Comparison of ENCODE assay signal across 20 cellular contexts in genomic region chr2:69682525-69682924, GRCh38. TPM values are rescaled to one million over a fixed set of nuclear protein-coding genes. Genes with fewer than 3 reads are reported as not detected.
A peak's percentile ranks its signal among the peaks of the same experiment; 100 is the strongest.
DNase-seq lines count a peak whose midpoint lies in the region; ATAC-seq and TF ChIP-seq lines count a peak whose summit lies in the region.
"Had no signal": no experiment of that assay in that cellular context is flagged by ENCODE, and none has a peak within 500 bp of the region (broad histone marks: within the 10 kb centered on the region; RNA-seq: fewer than 3 reads in every experiment).

No MANE protein-coding gene starts in this region.

- ATAC-seq in GM21529 (IDR thresholded peaks at IDR 0.05; ENCODE audit: unreplicated experiment) = no peak
- ATAC-seq in naive thymus-derived CD8-positive, alpha-beta T cell = no peak
- ATAC-seq: T-helper 17 cell had no signal

- peaks cover 39 to 65% (median 59%) of the 10 kb centered on the region in 4 donors for H3K4me1 Mint-ChIP-seq in naive thymus-derived CD8-positive, alpha-beta T cell

- peaks cover 0 to 3% (median 0%) of the 10 kb centered on the region in 3 donors for H3K36me3 Mint-ChIP-seq in naive thymus-derived CD8-positive, alpha-beta T cell
- H3K36me3 Mint-ChIP-seq: brain had no signal

- no peaks in the 10 kb centered on the region for H3K9me2 ChIP-seq in hepatocyte (replicated peaks; ENCODE audit: insufficient read depth)

- H2AFZ ChIP-seq in hepatocyte = no peak overlapping the region

- DNase-seq in SK-MEL-5 (ENCODE audit: low read depth, low spot score) (peak; percentile 32), hepatocyte (ENCODE audit: low spot score) (no peak), NCI-H748 treated with DMSO at 0.1 percent for 48 hours (lab: John Stamatoyannopoulos, UW) (no peak)
- DNase-seq in naive thymus-derived CD8-positive, alpha-beta T cell = no peak
- DNase-seq: activated CD8-positive, alpha-beta memory T cell treated with anti-CD3 and anti-CD28 coated beads, Interleukin-2, amount 50 U/mL, for 48 hours; activated effector memory CD4-positive, alpha-beta T cell treated with Interleukin-2 at 50 U/mL for 16 hours; CD4-positive, alpha-beta memory T cell; hypothalamus; NCI-H1417; NCI-H446 treated with DMSO at 0.1 percent for 48 hours; NK-92 treated with Interleukin-12 subunit alpha and Interleukin-12 subunit beta, amount 100 ng/mL, for 24 hours; sigmoid colon; T-helper 17 cell had no signal

- 68% methylated on average over 1 of the region's 1 CpG for whole genome bisulfite sequencing in hepatocyte (ENCODE audit: low lambda C conversion rate, missing lambda C conversion rate)

- H3K79me2 ChIP-seq in hepatocyte = no peaks in the 10 kb centered on the region

- peak overlapping the region in 3 of 10 donors; percentile 86 to 92 (median 88) for H3K27ac Mint-ChIP-seq in naive thymus-derived CD8-positive, alpha-beta T cell

- H3K36me3 ChIP-seq in BLaER1 treated with 17β-estradiol and CSF1 and Interleukin-3, amounts not matched to agents 10 nM and 100 nM = no peaks in the 10 kb centered on the region
- no peaks in the 10 kb centered on the region for H3K36me3 ChIP-seq in hepatocyte (replicated peaks; ENCODE audit: insufficient read depth, low read depth)
- H3K36me3 ChIP-seq: pancreas, sigmoid colon, thyroid gland had no signal

- H3K4me1 ChIP-seq in BLaER1 treated with 17β-estradiol and CSF1 and Interleukin-3, amounts not matched to agents 10 nM and 100 nM = peaks cover 10 to 56% (median 31%) of the 10 kb centered on the region in 10 experiments
- H3K4me1 ChIP-seq in hepatocyte (ENCODE audit: insufficient read depth) = peaks cover 16% of the 10 kb centered on the region

- peaks cover 0 to 3% (median 0%) of the 10 kb centered on the region in 9 donors for H3K9me3 Mint-ChIP-seq in naive thymus-derived CD8-positive, alpha-beta T cell
- H3K9me3 Mint-ChIP-seq: brain; CD4-positive, alpha-beta memory T cell; stimulated activated naive CD8-positive, alpha-beta T cell treated with anti-CD3 and anti-CD28 coated beads, Interleukin-15, Interleukin-2, amounts not matched to agents 100 ng/mL and 50 ng/mL, for 24 hours had no signal

- no peaks in the 10 kb centered on the region for H4K20me1 ChIP-seq in BLaER1 treated with 17β-estradiol and CSF1 and Interleukin-3, amounts not matched to agents 10 nM and 100 nM
- H4K20me1 ChIP-seq in hepatocyte (ENCODE audit: insufficient read depth, poor library complexity, severe bottlenecking) = no peaks in the 10 kb centered on the region

- H3K27ac ChIP-seq in 22Rv1 (peak overlapping the region; percentile 97), hepatocyte (peak overlapping the region; percentile 51)
- no peak overlapping the region; a peak in 1 of 22 replicates for H3K27ac ChIP-seq in BLaER1 treated with 17β-estradiol and CSF1 and Interleukin-3, amounts not matched to agents 10 nM and 100 nM

- in situ Hi-C loops in SK-MEL-5 (cut with HindIII; ENCODE audit: low pct_unique_long_range_greater_than_20kb, low sequenced_read_pairs) = no loop called here

- H3K9me3 ChIP-seq in BLaER1 treated with 17β-estradiol and CSF1 and Interleukin-3, amounts not matched to agents 10 nM and 100 nM (replicated peaks in 1 of 11) = no peaks in the 10 kb centered on the region; a peak in 1 of 22 replicates
- H3K9me3 ChIP-seq in hepatocyte (ENCODE audit: low read depth) = no peaks in the 10 kb centered on the region
- H3K9me3 ChIP-seq: pancreas, sigmoid colon, thyroid gland had no signal

- no peaks in the 10 kb centered on the region for H3K27me3 ChIP-seq in BLaER1 treated with 17β-estradiol and CSF1 and Interleukin-3, amounts not matched to agents 10 nM and 100 nM
- no peaks in the 10 kb centered on the region for H3K27me3 ChIP-seq in hepatocyte
- H3K27me3 ChIP-seq: pancreas, sigmoid colon, thyroid gland had no signal

- H3K27me3 Mint-ChIP-seq in naive thymus-derived CD8-positive, alpha-beta T cell = no peaks in the 10 kb centered on the region
- H3K27me3 Mint-ChIP-seq: CD4-positive, alpha-beta memory T cell; stimulated activated naive CD8-positive, alpha-beta T cell treated with anti-CD3 and anti-CD28 coated beads, Interleukin-15, Interleukin-2, amounts not matched to agents 100 ng/mL and 50 ng/mL, for 24 hours; T-helper 17 cell had no signal

- H3K4me3 Mint-ChIP-seq in naive thymus-derived CD8-positive, alpha-beta T cell = peak overlapping the region in 1 of 10 donors; percentile 59
- H3K4me3 Mint-ChIP-seq: brain had no signal

- POLR2A ChIA-PET in naive thymus-derived CD8-positive, alpha-beta T cell (lab: Charles Lee) = interaction anchor here (1.5 to 2.1 kb wide), 3 partner anchors 11 to 39 kb away, joined by 6 to 24 read pairs (median 13); partner anchors contain the start of gene AAK1

- no peak overlapping the region for H3K4me3 ChIP-seq in BLaER1 treated with 17β-estradiol and CSF1 and Interleukin-3, amounts not matched to agents 10 nM and 100 nM
- no peak overlapping the region for H3K4me3 ChIP-seq in hepatocyte
- H3K4me3 ChIP-seq: pancreas, thyroid gland had no signal

- H3K4me2 ChIP-seq in BLaER1 treated with 17β-estradiol and CSF1 and Interleukin-3, amounts not matched to agents 10 nM and 100 nM = peak overlapping the region in 7 of 11 experiments; percentile 50 to 81 (median 67); a peak in 12 of 22 replicates
- no peak overlapping the region for H3K4me2 ChIP-seq in hepatocyte

- no peak for TF ChIP-seq CTCF in 22Rv1 (IDR thresholded peaks at IDR 0.05)
- TF ChIP-seq CTCF in hepatocyte (IDR thresholded peaks at IDR 0.05; ENCODE audit: poor library complexity) = no peak

- no peak overlapping the region for H3K9ac ChIP-seq in BLaER1 treated with 17β-estradiol and CSF1 and Interleukin-3, amounts not matched to agents 10 nM and 100 nM

RNA-seq across cellular contexts. Expression of gene AAK1, which starts 39.0 kb away (rescaled TPM):
- 20.6 and 24.8 TPM in 2 replicates for total RNA-seq in SK-MEL-5 (2014; rRNA removed; shearing (Covaris generic))
- polyA plus RNA-seq in SK-MEL-5 (2015; cell fraction: cytosol; rRNA removed) = 32.0 and 44.3 TPM in 2 replicates
- 13.0 and 24.9 TPM in 2 replicates for polyA plus RNA-seq in SK-MEL-5 (2015; cell fraction: nucleus; rRNA removed)
- 23.2 and 30.1 TPM in 2 replicates for total RNA-seq in hepatocyte
- polyA plus RNA-seq in hepatocyte = 30.8 and 44.4 TPM in 2 replicates
- 100 to 1,000 TPM; 216 to 222 TPM for total RNA-seq in naive thymus-derived CD8-positive, alpha-beta T cell
- 100 to 1,000 TPM in 1 of 3 donors, 10 to 100 TPM in 2; 59.8 to 106 (median 97.3) TPM for polyA plus RNA-seq in naive thymus-derived CD8-positive, alpha-beta T cell

RNA-seq across cellular contexts. Expression of gene ANXA4, which starts 59.4 kb away (rescaled TPM):
- total RNA-seq in SK-MEL-5 (2014; rRNA removed; shearing (Covaris generic)) = 24.6 and 26.1 TPM in 2 replicates
- 48.1 and 59.2 TPM in 2 replicates for polyA plus RNA-seq in SK-MEL-5 (2015; cell fraction: cytosol; rRNA removed)
- polyA plus RNA-seq in SK-MEL-5 (2015; cell fraction: nucleus; rRNA removed) = 63.7 and 67.6 TPM in 2 replicates
- 98.8 and 107 TPM in 2 replicates for total RNA-seq in hepatocyte
- polyA plus RNA-seq in hepatocyte = 191 and 231 TPM in 2 replicates
- total RNA-seq in naive thymus-derived CD8-positive, alpha-beta T cell = 10 to 100 TPM in 1 of 2 experiments, 1 to 10 TPM in 1; 8.0 to 10.0 TPM
- polyA plus RNA-seq in naive thymus-derived CD8-positive, alpha-beta T cell = 10 to 100 TPM in 1 of 3 donors, 1 to 10 TPM in 2; 2.9 to 15.8 (median 3.8) TPM

Comparison
In these comparisons a context has a peak if more than half of its experiments do, and no peak if none do; other contexts are left out.
1. H3K27ac ChIP-seq: peak in 22Rv1 (single experiment) and hepatocyte (single experiment); none in BLaER1 treated with 17β-estradiol and CSF1 and Interleukin-3, amounts not matched to agents 10 nM and 100 nM (0 of 11).